18 cellular contexts compared by ENCODE assay signal in the genomic region with DNA sequence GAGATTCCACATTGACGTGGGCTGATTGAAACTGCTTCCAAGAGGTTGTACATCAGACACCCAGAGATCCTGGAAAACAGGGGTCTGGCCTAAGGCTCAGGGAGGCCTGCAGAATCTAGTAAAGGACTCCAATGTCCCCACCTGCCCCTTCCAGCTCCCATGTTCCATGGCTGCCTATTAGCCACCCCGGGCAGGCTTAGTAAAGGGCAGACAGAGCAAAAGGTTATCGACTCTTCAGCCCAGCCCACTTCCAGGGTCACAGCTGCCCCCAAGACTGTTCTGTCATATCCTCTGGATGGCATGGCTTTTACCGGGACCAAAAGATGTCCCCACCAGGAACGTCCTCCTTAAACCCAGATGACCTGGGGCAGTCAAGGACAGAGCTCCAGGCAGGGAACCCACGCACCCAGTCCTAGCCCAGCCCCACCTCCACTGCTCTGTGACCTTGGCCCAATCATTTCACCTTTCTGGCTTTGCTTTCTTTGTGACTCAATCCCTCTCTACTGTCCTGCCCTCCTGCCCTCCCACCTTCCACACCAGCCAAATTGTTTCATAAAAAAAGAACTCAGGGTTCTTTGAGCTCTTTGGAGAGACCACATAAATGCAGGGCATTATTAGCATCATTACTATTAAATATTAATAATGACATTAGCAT. TPM values are rescaled to one million over a fixed set of nuclear protein-coding genes. Genes with fewer than 3 reads are reported as not detected.
DNase-seq lines count a peak whose midpoint lies in the region; TF ChIP-seq lines count a peak whose summit lies in the region.
"Had no signal": no experiment of that assay in that cellular context is flagged by ENCODE, and none has a peak within 500 bp of the region (broad histone marks: within the 10 kb centered on the region; RNA-seq: fewer than 3 reads in every experiment).

No MANE protein-coding gene starts in this region.

- DNase-seq in globus pallidus (ENCODE audit: low spot score) (peak; percentile 48), BE2C (no peak), osteoblast (ENCODE audit: insufficient read length, low spot score, missing footprints) (no peak)
- no peak for DNase-seq in activated CD4-positive, alpha-beta T cell treated with anti-CD3 and anti-CD28 coated beads, Interleukin-2, amount 50 U/mL, for 48 hours
- DNase-seq: 8988T; Calu3; CD8-positive, alpha-beta T cell; DMS79 treated with DMSO at 0.1 percent for 48 hours; GF-D8; GM23248 had no signal

- H3K27me3 ChIP-seq in liver (ENCODE audit: control insufficient read depth in 4 of 4, insufficient read depth in 4 of 4, low read length in 3 of 4) (no peaks in the 10 kb centered on the region), BE2C (peaks cover 3% of the 10 kb centered on the region; the same call in 1 of the 2 replicates), osteoblast (ENCODE audit: insufficient read depth, low read length) (peaks cover 36% of the 10 kb centered on the region)

- no peak overlapping the region for H3K4me3 ChIP-seq in liver (ENCODE audit: low read depth in 1 of 3, low read length in 3 of 3)
- H3K4me3 ChIP-seq in BE2C (ENCODE audit: low read depth, low read length) = no peak overlapping the region
- no peak overlapping the region for H3K4me3 ChIP-seq in osteoblast (ENCODE audit: insufficient read depth, low read length)
- H3K4me3 ChIP-seq: BLaER1 treated with 17β-estradiol and CSF1 and Interleukin-3, amounts not matched to agents 10 nM and 100 nM; GM12878; GM23248; HAP-1 had no signal

- H3K27ac ChIP-seq in angular gyrus (ENCODE audit: low read depth, low read length) (peak overlapping the region; percentile 45), liver (ENCODE audit: low read depth in 1 of 2, low read length in 2 of 2) (peak overlapping the region in 1 of 2 donors; percentile 38), temporal lobe (ENCODE audit: low read depth, low read length) (peak overlapping the region; percentile 88), osteoblast (ENCODE audit: low read depth, low read length) (no peak overlapping the region)
- H3K27ac ChIP-seq: BLaER1 treated with 17β-estradiol and CSF1 and Interleukin-3, amounts not matched to agents 10 nM and 100 nM; GM23248 had no signal

- no peak overlapping the region for H3K9ac ChIP-seq in liver (ENCODE audit: low read depth in 1 of 2, low read length in 2 of 2)
- H3K9ac ChIP-seq: BLaER1 treated with 17β-estradiol and CSF1 and Interleukin-3, amounts not matched to agents 10 nM and 100 nM; GM23248 had no signal

- no peaks in the 10 kb centered on the region for H3K36me3 ChIP-seq in liver (ENCODE audit: control insufficient read depth in 4 of 4, insufficient read depth in 3 of 4, low read depth in 1 of 4, low read length in 3 of 4)
- H3K36me3 ChIP-seq in BE2C = no peaks in the 10 kb centered on the region
- no peaks in the 10 kb centered on the region for H3K36me3 ChIP-seq in osteoblast (ENCODE audit: insufficient read depth, low read length)
- H3K36me3 ChIP-seq: BLaER1 treated with 17β-estradiol and CSF1 and Interleukin-3, amounts not matched to agents 10 nM and 100 nM; HAP-1 had no signal

- TF ChIP-seq CTCF in liver (IDR thresholded peaks at IDR 0.05; ENCODE audit: low read depth, low read length, missing input control) = no peak
- TF ChIP-seq CTCF in BE2C (IDR thresholded peaks at IDR 0.05; ENCODE audit: low read depth, low read length) = no peak
- no peak for TF ChIP-seq CTCF in osteoblast (IDR thresholded peaks at IDR 0.05; ENCODE audit: extremely low read depth, low read depth, low read length)

- H2AFZ ChIP-seq in osteoblast (ENCODE audit: low read length) = no peak overlapping the region
- H2AFZ ChIP-seq: GM23248 had no signal

- WGBS in liver = 54% methylated on average over 6 of the region's 6 CpGs

- H4K20me1 ChIP-seq in osteoblast (ENCODE audit: insufficient read depth, low read length) = no peaks in the 10 kb centered on the region

- TF ChIP-seq RAD21 in liver (IDR thresholded peaks at IDR 0.05) = no peak

- no peaks in the 10 kb centered on the region for H3K79me2 ChIP-seq in osteoblast (ENCODE audit: insufficient read depth, low read length)

- no peak overlapping the region for H3K4me2 ChIP-seq in osteoblast (ENCODE audit: insufficient read depth, low read length)
- H3K4me2 ChIP-seq: BLaER1 treated with 17β-estradiol and CSF1 and Interleukin-3, amounts not matched to agents 10 nM and 100 nM had no signal

- H3K4me1 ChIP-seq in liver (ENCODE audit: control insufficient read depth in 4 of 4, insufficient read depth in 4 of 4, low read length in 3 of 4) = peaks cover 12 to 40% (median 32%) of the 10 kb centered on the region in 4 donors
- H3K4me1 ChIP-seq in BE2C = peaks cover 5% of the 10 kb centered on the region; the same call in 1 of the 2 replicates
- H3K4me1 ChIP-seq in osteoblast (ENCODE audit: insufficient read depth, low read length) = no peaks in the 10 kb centered on the region
- H3K4me1 ChIP-seq: HAP-1 had no signal

- no peaks in the 10 kb centered on the region for H3K9me3 ChIP-seq in liver (ENCODE audit: control insufficient read depth in 4 of 4, low read length in 3 of 4)
- H3K9me3 ChIP-seq in BE2C = no peaks in the 10 kb centered on the region
- H3K9me3 ChIP-seq in osteoblast (ENCODE audit: low read depth, low read length) = no peaks in the 10 kb centered on the region
- H3K9me3 ChIP-seq: BLaER1 treated with 17β-estradiol and CSF1 and Interleukin-3, amounts not matched to agents 10 nM and 100 nM; HAP-1 had no signal

TF ChIP-seq in liver, 16 proteins besides CTCF, POLR2A, EP300 and RAD21:
- TF ChIP-seq, protein P1, sequence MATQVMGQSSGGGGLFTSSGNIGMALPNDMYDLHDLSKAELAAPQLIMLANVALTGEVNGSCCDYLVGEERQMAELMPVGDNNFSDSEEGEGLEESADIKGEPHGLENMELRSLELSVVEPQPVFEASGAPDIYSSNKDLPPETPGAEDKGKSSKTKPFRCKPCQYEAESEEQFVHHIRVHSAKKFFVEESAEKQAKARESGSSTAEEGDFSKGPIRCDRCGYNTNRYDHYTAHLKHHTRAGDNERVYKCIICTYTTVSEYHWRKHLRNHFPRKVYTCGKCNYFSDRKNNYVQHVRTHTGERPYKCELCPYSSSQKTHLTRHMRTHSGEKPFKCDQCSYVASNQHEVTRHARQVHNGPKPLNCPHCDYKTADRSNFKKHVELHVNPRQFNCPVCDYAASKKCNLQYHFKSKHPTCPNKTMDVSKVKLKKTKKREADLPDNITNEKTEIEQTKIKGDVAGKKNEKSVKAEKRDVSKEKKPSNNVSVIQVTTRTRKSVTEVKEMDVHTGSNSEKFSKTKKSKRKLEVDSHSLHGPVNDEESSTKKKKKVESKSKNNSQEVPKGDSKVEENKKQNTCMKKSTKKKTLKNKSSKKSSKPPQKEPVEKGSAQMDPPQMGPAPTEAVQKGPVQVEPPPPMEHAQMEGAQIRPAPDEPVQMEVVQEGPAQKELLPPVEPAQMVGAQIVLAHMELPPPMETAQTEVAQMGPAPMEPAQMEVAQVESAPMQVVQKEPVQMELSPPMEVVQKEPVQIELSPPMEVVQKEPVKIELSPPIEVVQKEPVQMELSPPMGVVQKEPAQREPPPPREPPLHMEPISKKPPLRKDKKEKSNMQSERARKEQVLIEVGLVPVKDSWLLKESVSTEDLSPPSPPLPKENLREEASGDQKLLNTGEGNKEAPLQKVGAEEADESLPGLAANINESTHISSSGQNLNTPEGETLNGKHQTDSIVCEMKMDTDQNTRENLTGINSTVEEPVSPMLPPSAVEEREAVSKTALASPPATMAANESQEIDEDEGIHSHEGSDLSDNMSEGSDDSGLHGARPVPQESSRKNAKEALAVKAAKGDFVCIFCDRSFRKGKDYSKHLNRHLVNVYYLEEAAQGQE (IDR thresholded peaks at IDR 0.05) = no peak
- TF ChIP-seq SP1 (IDR thresholded peaks at IDR 0.05) = peak; percentile 37
- TF ChIP-seq, protein P2, sequence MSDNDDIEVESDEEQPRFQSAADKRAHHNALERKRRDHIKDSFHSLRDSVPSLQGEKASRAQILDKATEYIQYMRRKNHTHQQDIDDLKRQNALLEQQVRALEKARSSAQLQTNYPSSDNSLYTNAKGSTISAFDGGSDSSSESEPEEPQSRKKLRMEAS (IDR thresholded peaks at IDR 0.05) = no peak
- TF ChIP-seq, protein P3, sequence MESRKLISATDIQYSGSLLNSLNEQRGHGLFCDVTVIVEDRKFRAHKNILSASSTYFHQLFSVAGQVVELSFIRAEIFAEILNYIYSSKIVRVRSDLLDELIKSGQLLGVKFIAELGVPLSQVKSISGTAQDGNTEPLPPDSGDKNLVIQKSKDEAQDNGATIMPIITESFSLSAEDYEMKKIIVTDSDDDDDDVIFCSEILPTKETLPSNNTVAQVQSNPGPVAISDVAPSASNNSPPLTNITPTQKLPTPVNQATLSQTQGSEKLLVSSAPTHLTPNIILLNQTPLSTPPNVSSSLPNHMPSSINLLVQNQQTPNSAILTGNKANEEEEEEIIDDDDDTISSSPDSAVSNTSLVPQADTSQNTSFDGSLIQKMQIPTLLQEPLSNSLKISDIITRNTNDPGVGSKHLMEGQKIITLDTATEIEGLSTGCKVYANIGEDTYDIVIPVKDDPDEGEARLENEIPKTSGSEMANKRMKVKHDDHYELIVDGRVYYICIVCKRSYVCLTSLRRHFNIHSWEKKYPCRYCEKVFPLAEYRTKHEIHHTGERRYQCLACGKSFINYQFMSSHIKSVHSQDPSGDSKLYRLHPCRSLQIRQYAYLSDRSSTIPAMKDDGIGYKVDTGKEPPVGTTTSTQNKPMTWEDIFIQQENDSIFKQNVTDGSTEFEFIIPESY (IDR thresholded peaks at IDR 0.05) = no peak
- peak in 1 of 2 donors; percentile 49 for TF ChIP-seq JUND (IDR thresholded peaks at IDR 0.05)
- TF ChIP-seq TAF1 (conservative IDR thresholded peaks at IDR 0.05) = no peak
- peak; percentile 57 to 83 for TF ChIP-seq HNF4A (conservative IDR thresholded peaks at IDR 0.05)
- peak; percentile 48 to 82 for TF ChIP-seq RXRA (IDR thresholded peaks at IDR 0.05)

RNA-seq across cellular contexts. Expression of a gene that starts 4.8 kb away (rescaled TPM):
- total RNA-seq in liver (under 1 TPM; 0.05 to 0.17 TPM), temporal lobe (23.4 TPM), osteoblast (under 0.01 TPM in 1 of 2 replicates, not detected in the other)
- under 1 TPM; 0.17 to 0.25 TPM for polyA plus RNA-seq in liver
- polyA plus RNA-seq in BE2C (2012; ENCODE audit: insufficient read depth, insufficient read length, low read depth) = 1.0 TPM
- total RNA-seq: A673; Calu3; CD8-positive, alpha-beta T cell; GM12878; GM23248 had no signal
- polyA plus RNA-seq: AG04450, GM23248 had no signal

RNA-seq across cellular contexts. Expression of a gene that starts 46.0 kb away (rescaled TPM):
- total RNA-seq in liver = 1 to 10 TPM in 1 of 2 donors, under 1 TPM in 1; 0.98 to 2.8 TPM
- under 1 TPM; 0.78 to 0.81 TPM for polyA plus RNA-seq in liver
- total RNA-seq in temporal lobe = 2.0 TPM
- 28.0 TPM for polyA plus RNA-seq in BE2C (2012; ENCODE audit: insufficient read depth, insufficient read length, low read depth)
- total RNA-seq in osteoblast = 1.5 and 1.8 TPM in 2 replicates

Comparison
In these comparisons a context has a peak if more than half of its experiments do, and no peak if none do; other contexts are left out.
1. RNA of a gene that starts 4.8 kb away (total RNA-seq): 23.4 TPM in temporal lobe (single experiment); 0.05 to 0.17 TPM in liver and under 0.01 TPM in osteoblast; every median in the first group is over 10 times any median in the second.